Comparison of ENCODE assay signal across 15 cellular contexts in the genomic region with DNA sequence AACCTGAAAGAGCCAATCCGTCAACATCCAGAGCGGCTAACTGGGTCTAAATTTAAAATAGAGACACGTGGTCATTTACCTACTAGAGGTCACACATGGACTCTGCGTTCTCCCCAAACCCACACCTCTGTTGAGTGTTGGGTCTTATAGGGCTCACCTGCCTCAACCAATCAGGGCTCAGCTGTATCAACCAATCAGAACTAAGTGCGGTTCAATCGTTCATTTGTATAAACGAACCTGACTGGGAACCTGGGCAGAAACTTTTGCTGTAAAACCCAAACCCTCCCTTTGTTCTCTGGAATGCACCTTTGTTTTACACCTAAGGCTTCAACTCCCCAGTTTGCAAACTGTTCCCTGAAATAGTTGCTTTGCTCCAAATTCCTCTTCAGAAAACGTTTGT. TPM values are rescaled to one million over a fixed set of nuclear protein-coding genes. Genes with fewer than 3 reads are reported as not detected.
A peak's percentile ranks its signal among the peaks of the same experiment; 100 is the strongest.
DNase-seq lines count a peak whose midpoint lies in the region; ATAC-seq, FAIRE-seq and TF ChIP-seq lines count a peak whose summit lies in the region.
"Had no signal": no experiment of that assay in that cellular context is flagged by ENCODE, and none has a peak within 500 bp of the region (broad histone marks: within the 10 kb centered on the region; RNA-seq: fewer than 3 reads in every experiment).

No MANE protein-coding gene starts in this region.

- H3K4me1 ChIP-seq in K562 (replicated peaks in 1 of 2; ENCODE audit: control insufficient read depth in 2 of 2, insufficient read depth in 2 of 2, low read length in 2 of 2) (peaks cover 0 to 5% of the 10 kb centered on the region in 2 experiments; a peak in 2 of 5 replicates), rectal smooth muscle tissue (ENCODE audit: control insufficient read depth, insufficient read depth, low read length) (no peaks in the 10 kb centered on the region), upper lobe of left lung (peaks cover 0 to 17% (median 4%) of the 10 kb centered on the region in 4 donors)

- no peaks in the 10 kb centered on the region for H3K79me2 ChIP-seq in K562 (ENCODE audit: control insufficient read depth, insufficient read depth, low read length)

- intact Hi-C loops in K562 (cut with micrococcal nuclease) = no loop called here

- ATAC-seq in K562 (no peak), upper lobe of left lung (ENCODE audit: low FRiP score in 2 of 2) (no peak)

- H3K4me2 ChIP-seq in K562 (ENCODE audit: insufficient read depth, low read length) = no peak overlapping the region

- TF ChIP-seq EP300 in K562 (IDR thresholded peaks at IDR 0.05; ENCODE audit: low read length) = no peak
- TF ChIP-seq EP300 in upper lobe of left lung (IDR thresholded peaks at IDR 0.05) = no peak

- H3K4me3 ChIP-seq in K562 (no peak overlapping the region), rectal smooth muscle tissue (ENCODE audit: low read length) (peak overlapping the region; percentile 71), upper lobe of left lung (no peak overlapping the region)

- peak overlapping the region; percentile 14; the same call in 1 of the 2 replicates for H2AFZ ChIP-seq in K562 (ENCODE audit: low read depth, low read length)

- H3K27ac ChIP-seq in K562 (ENCODE audit: extremely low read depth, low read depth, low read length) (no peak overlapping the region), rectal smooth muscle tissue (ENCODE audit: low read depth, low read length) (no peak overlapping the region), upper lobe of left lung (no peak overlapping the region)

- TF ChIP-seq CTCF in K562 (IDR thresholded peaks at IDR 0.05 in 2 of 3, conservative IDR thresholded peaks at IDR 0.05 in 1 of 3; ENCODE audit: insufficient read depth in 2 of 3, low read depth in 1 of 3, low read length in 3 of 3) = no peak
- no peak for TF ChIP-seq CTCF in upper lobe of left lung (IDR thresholded peaks at IDR 0.05)

- no peaks in the 10 kb centered on the region for H4K20me1 ChIP-seq in K562 (replicated peaks; ENCODE audit: control insufficient read depth, insufficient read depth, low read length)

- peaks cover 26% of the 10 kb centered on the region for H3K4me1 Mint-ChIP-seq in activated T-cell treated with anti-CD3 and anti-CD28 coated beads, Interleukin-2, amount 50 U/mL, for 24 hours (ENCODE audit: low read depth)

- no peaks in the 10 kb centered on the region for H3K36me3 ChIP-seq in K562 (ENCODE audit: control insufficient read depth, insufficient read depth, low read length)
- H3K36me3 ChIP-seq in rectal smooth muscle tissue (ENCODE audit: control insufficient read depth, insufficient read depth, low read length) = no peaks in the 10 kb centered on the region
- H3K36me3 ChIP-seq in upper lobe of left lung = no peaks in the 10 kb centered on the region
- H3K36me3 ChIP-seq: sigmoid colon, tibial artery had no signal

- WGBS in K562 (ENCODE audit: insufficient coverage, low coverage, missing lambda C conversion rate) = 61% methylated on average over 8 of the region's 8 CpGs
- WGBS in upper lobe of left lung, 2 donors = 76 to 77% methylated on average over 8 of the region's 8 CpGs

- no peaks in the 10 kb centered on the region for H3K36me3 Mint-ChIP-seq in activated T-cell treated with anti-CD3 and anti-CD28 coated beads, Interleukin-2, amount 50 U/mL, for 24 hours (ENCODE audit: low read depth)

- peak overlapping the region; percentile 82 for H3K4me3 Mint-ChIP-seq in activated T-cell treated with anti-CD3 and anti-CD28 coated beads, Interleukin-2, amount 50 U/mL, for 24 hours

- no peak for TF ChIP-seq RAD21 in K562 (CRISPR knock-in tag; conservative IDR thresholded peaks at IDR 0.05 in 1 of 2, IDR thresholded peaks at IDR 0.05 in 1 of 2)

- H3K27ac Mint-ChIP-seq in activated T-cell treated with anti-CD3 and anti-CD28 coated beads, Interleukin-2, amount 50 U/mL, for 24 hours = no peak overlapping the region
- H3K27ac Mint-ChIP-seq: T-helper 1 cell treated with Interleukin-12 subunit alpha and Interleukin-12 subunit beta and Interleukin-4 antibody, amounts not matched to agents 30 μg/mL and 1 μg/mL, for 36 hours had no signal

- in situ Hi-C loops in K562 (cut with MboI) = no loop called here

- POLR2A ChIA-PET in K562 (lab: Yijun Ruan, JAX) = interaction anchor here (0.7 kb wide), 1 partner anchor 214 kb away, joined by 3 read pairs; no protein-coding TSS in a partner anchor

- H3K9me3 Mint-ChIP-seq in activated T-cell treated with anti-CD3 and anti-CD28 coated beads, Interleukin-2, amount 50 U/mL, for 24 hours = no peaks in the 10 kb centered on the region
- H3K9me3 Mint-ChIP-seq: T-helper 1 cell treated with Interleukin-12 subunit alpha and Interleukin-12 subunit beta and Interleukin-4 antibody, amounts not matched to agents 30 μg/mL and 1 μg/mL, for 36 hours had no signal

- FAIRE-seq in K562 (lab: Jason Lieb, UNC) = no peak
- FAIRE-seq: bronchial epithelial cell had no signal

- peaks cover 12% of the 10 kb centered on the region for H3K27me3 Mint-ChIP-seq in activated T-cell treated with anti-CD3 and anti-CD28 coated beads, Interleukin-2, amount 50 U/mL, for 24 hours

- H3K9me1 ChIP-seq in K562 (ENCODE audit: control insufficient read depth, insufficient read depth, low read length) = no peaks in the 10 kb centered on the region

- CTCF ChIA-PET in K562 (lab: Yijun Ruan, JAX; ENCODE audit: low intra/inter-chr PET ratio) = no interaction called here

- no peak for TF ChIP-seq POLR2A in K562 (conservative IDR thresholded peaks at IDR 0.05)
- TF ChIP-seq POLR2A in upper lobe of left lung (IDR thresholded peaks at IDR 0.05) = no peak

- H3K9ac ChIP-seq in K562 (ENCODE audit: insufficient read depth in 1 of 2, low read depth in 2 of 2, low read length in 2 of 2) (no peak overlapping the region), rectal smooth muscle tissue (ENCODE audit: low read length) (no peak overlapping the region)

- H3K27me3 ChIP-seq in K562 (ENCODE audit: control insufficient read depth in 2 of 2, insufficient read depth in 2 of 2, low read length in 2 of 2) = no peaks in the 10 kb centered on the region
- no peaks in the 10 kb centered on the region for H3K27me3 ChIP-seq in rectal smooth muscle tissue (ENCODE audit: control insufficient read depth, insufficient read depth, low read length)
- no peaks in the 10 kb centered on the region for H3K27me3 ChIP-seq in upper lobe of left lung
- H3K27me3 ChIP-seq: sigmoid colon, tibial artery had no signal

- no peaks in the 10 kb centered on the region for H3K9me3 ChIP-seq in K562 (replicated peaks; ENCODE audit: control insufficient read depth, insufficient read depth, low read depth, low read length)
- no peaks in the 10 kb centered on the region for H3K9me3 ChIP-seq in upper lobe of left lung
- H3K9me3 ChIP-seq: sigmoid colon, tibial artery had no signal

- no TSS peak for BruUV-seq in K562 (replicated peaks; lab: Mats Ljungman, UMichigan)

- DNase-seq in activated T-cell treated with anti-CD3 and anti-CD28 coated beads, Interleukin-2, amount 50 U/mL, for 24 hours = no peak
- DNase-seq in activated T-cell treated with anti-CD3 and anti-CD28 coated beads for 4 hours (no peak), NCI-H2227 (lab: John Stamatoyannopoulos, UW; ENCODE audit: unreplicated experiment) (peak; percentile 68), K562 (ENCODE audit: extremely low read depth in 1 of 4, low spot score in 3 of 4) (no peak), pons (ENCODE audit: low spot score) (no peak), upper lobe of left lung (no peak), dedifferentiated amniotic fluid mesenchymal stem cell (ENCODE audit: extremely low spot score) (no peak)
- DNase-seq: GF-D8, NCI-H1105 treated with DMSO at 0.1 percent for 48 hours, sigmoid colon, tibial artery had no signal

TF ChIP-seq in K562, 482 proteins besides CTCF, POLR2A, EP300 and RAD21:
- peak; percentile 67 for TF ChIP-seq NFYB (IDR thresholded peaks at IDR 0.05; ENCODE audit: extremely low read depth, insufficient read length)
- TF ChIP-seq, protein P1, sequence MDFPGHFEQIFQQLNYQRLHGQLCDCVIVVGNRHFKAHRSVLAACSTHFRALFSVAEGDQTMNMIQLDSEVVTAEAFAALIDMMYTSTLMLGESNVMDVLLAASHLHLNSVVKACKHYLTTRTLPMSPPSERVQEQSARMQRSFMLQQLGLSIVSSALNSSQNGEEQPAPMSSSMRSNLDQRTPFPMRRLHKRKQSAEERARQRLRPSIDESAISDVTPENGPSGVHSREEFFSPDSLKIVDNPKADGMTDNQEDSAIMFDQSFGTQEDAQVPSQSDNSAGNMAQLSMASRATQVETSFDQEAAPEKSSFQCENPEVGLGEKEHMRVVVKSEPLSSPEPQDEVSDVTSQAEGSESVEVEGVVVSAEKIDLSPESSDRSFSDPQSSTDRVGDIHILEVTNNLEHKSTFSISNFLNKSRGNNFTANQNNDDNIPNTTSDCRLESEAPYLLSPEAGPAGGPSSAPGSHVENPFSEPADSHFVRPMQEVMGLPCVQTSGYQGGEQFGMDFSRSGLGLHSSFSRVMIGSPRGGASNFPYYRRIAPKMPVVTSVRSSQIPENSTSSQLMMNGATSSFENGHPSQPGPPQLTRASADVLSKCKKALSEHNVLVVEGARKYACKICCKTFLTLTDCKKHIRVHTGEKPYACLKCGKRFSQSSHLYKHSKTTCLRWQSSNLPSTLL (IDR thresholded peaks at IDR 0.05) = no peak

RNA-seq across cellular contexts. Expression of gene DNAAF4, which starts 8.9 kb away (rescaled TPM):
- total RNA-seq in K562 (2011; cell fraction: chromatin; rRNA removed; ENCODE audit: low replicate concordance) = 0.72 TPM in 1 of 2 replicates, not detected in the other
- total RNA-seq in K562 (2011; cell fraction: nucleolus; rRNA removed) = 0.50 TPM in 1 of 2 replicates, not detected in the other
- not detected in 2 replicates for total RNA-seq in K562 (2011; cell fraction: nucleoplasm; rRNA removed)
- total RNA-seq in K562 (2014; rRNA removed) (0.29 and 0.32 TPM in 2 replicates), K562 (2014; rRNA removed; fragmentation: Illumina TruSeq; extraction: Trizol) (0.38 and 0.40 TPM in 2 replicates), K562 (2015; rRNA removed; fragmentation: Illumina TruSeq; extraction: Trizol) (0.54 and 0.75 TPM in 2 replicates), K562 (2021) (0.18 TPM in 1 of 2 replicates, not detected in the other), upper lobe of left lung (1 to 10 TPM; 3.1 to 8.5 (median 4.6) TPM)
- polyA plus RNA-seq in K562 (2011; rRNA removed) (0.10 and 0.24 TPM in 2 replicates), K562 (2014; fragmentation: Illumina TruSeq; extraction: Trizol) (0.18 and 0.36 TPM in 2 replicates), K562 (2014; fragmentation: Nextera tagmentation; extraction: Ambion mirVana) (1 to 10 TPM in 1 of 2 experiments, under 1 TPM in 1; 0.89 to 1.4 TPM), K562 (2014; rRNA removed) (2.0 TPM in 2 replicates)
- polyA plus RNA-seq in K562 (2011; cell fraction: cytosol; rRNA removed) = 0.13 and 0.21 TPM in 2 replicates
- polyA plus RNA-seq in K562 (2011; cell fraction: nucleus; rRNA removed) = not detected in 2 replicates
- 0.22 and 0.71 TPM in 2 replicates for polyA plus RNA-seq in K562 (2012)
- 0.24 TPM in 1 of 2 replicates, not detected in the other for polyA minus RNA-seq in K562 (2011; rRNA and poly(A)+ RNA removed)
- 1.8 TPM in 1 of 2 replicates, not detected in the other for polyA minus RNA-seq in K562 (2011; cell fraction: cytosol; rRNA and poly(A)+ RNA removed)
- polyA minus RNA-seq in K562 (2011; cell fraction: nucleus; rRNA and poly(A)+ RNA removed) = 0.22 and 0.27 TPM in 2 replicates
- total RNA-seq: mononuclear cell had no signal
